ENCODE assay signal across 8 cellular contexts in the genomic region with DNA sequence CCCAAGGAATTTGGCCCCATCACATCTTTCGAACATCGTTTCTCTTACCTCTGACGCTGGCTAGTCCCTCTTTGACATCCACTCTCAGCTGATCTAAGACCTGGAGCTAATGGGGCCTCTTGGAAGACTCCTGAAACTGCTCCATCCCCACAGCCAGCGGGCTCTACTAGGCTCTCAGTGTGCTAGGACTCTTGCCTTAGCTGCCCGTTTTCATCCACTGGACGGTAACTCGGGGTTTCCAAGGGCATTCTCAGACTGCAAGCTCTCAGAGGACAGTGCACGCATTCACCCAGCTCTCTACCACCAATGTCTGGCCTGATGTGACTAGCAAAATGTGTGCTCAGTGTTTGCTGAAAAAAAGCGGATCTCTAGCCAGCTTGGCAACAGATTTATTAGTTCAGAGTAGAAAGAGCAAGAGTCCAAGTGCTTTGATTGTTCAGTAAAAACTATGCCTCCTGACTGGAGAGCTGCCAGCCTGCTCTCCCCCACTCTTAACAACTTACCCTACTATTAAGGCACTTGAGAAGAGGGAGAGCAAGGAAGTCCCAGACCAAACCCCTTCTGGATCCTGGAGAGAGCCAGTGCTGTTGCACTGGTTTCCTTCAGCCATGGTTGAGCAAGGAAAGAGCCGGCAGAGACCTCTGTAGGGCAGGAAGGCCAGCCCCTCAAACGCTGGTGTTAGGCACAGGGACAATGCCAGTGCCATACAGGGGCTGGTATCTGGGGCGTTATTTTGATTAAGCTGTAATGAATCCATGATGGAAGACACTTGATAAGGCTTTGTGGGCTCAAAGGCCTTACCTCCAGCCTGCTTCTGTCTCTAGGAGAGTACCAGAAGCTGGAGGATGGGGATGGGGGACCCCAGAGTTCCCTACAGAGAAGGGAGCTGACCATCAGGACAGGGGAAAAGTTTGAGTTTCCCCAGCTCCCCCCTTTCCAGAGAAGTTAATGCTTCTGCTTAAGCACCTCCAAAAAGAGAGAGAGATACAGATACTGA. TPM values are rescaled to one million over a fixed set of nuclear protein-coding genes. Genes with fewer than 3 reads are reported as not detected.
A peak's percentile ranks its signal among the peaks of the same experiment; 100 is the strongest.
DNase-seq lines count a peak whose midpoint lies in the region; ATAC-seq and TF ChIP-seq lines count a peak whose summit lies in the region.

No MANE protein-coding gene starts in this region.

- H3K27me3 Mint-ChIP-seq in chondrocyte (ENCODE audit: low read depth): no peaks in the 10 kb centered on the region

- peak overlapping the region; percentile 83 for H3K4me3 Mint-ChIP-seq in chondrocyte (ENCODE audit: unreplicated experiment)

- peaks cover 21% of the 10 kb centered on the region for H3K36me3 Mint-ChIP-seq in chondrocyte (ENCODE audit: low read depth)

- H3K27ac Mint-ChIP-seq in chondrocyte (ENCODE audit: unreplicated experiment): peak overlapping the region; percentile 98

- TF ChIP-seq CTCF in GM12875 (IDR thresholded peaks at IDR 0.05; ENCODE audit: borderline replicate concordance, insufficient read depth, low read depth, low read length): no peak
- no peak for TF ChIP-seq CTCF in chondrocyte (IDR thresholded peaks at IDR 0.05)

- no peak for ATAC-seq in GM21526 (IDR thresholded peaks at IDR 0.05; ENCODE audit: low FRiP score, unreplicated experiment)

- H3K4me1 Mint-ChIP-seq in chondrocyte (ENCODE audit: low read depth): peaks cover 26% of the 10 kb centered on the region

- peaks cover 55% of the 10 kb centered on the region for H3K36me3 ChIP-seq in MG63
- H3K36me3 ChIP-seq in mucosa of stomach (ENCODE audit: control insufficient read depth, insufficient read depth, low read length): peaks cover 12% of the 10 kb centered on the region

- DNase-seq in MG63 (no peak), chondrocyte (ENCODE audit: low spot score) (no peak), NCI-H2107 treated with DMSO at 0.1 percent for 48 hours (lab: John Stamatoyannopoulos, UW; ENCODE audit: unreplicated experiment) (no peak), AG08395 (ENCODE audit: low spot score) (no peak)
- no peak for DNase-seq in stimulated activated CD4-positive, alpha-beta T cell treated with anti-CD3 and anti-CD28 coated beads, Interleukin-2, amount 100 ng/mL, for 48 hours

- peaks cover 37% of the 10 kb centered on the region for H3K4me1 ChIP-seq in mucosa of stomach (ENCODE audit: control insufficient read depth, insufficient read depth, low read length)

- H3K9me3 Mint-ChIP-seq in chondrocyte (ENCODE audit: low read depth): no peaks in the 10 kb centered on the region

- H3K9ac ChIP-seq in mucosa of stomach (ENCODE audit: low read length): peak overlapping the region; percentile 65

- H3K4me3 ChIP-seq in GM12875 (ENCODE audit: low read depth, low read length) (peak overlapping the region; percentile 62), MG63 (peak overlapping the region; percentile 53), mucosa of stomach (ENCODE audit: low read length) (peak overlapping the region; percentile 32)

- H3K27me3 ChIP-seq in MG63 (no peaks in the 10 kb centered on the region), mucosa of stomach (ENCODE audit: control insufficient read depth, insufficient read depth, low read length) (no peaks in the 10 kb centered on the region)

- H3K9me3 ChIP-seq in MG63 (no peaks in the 10 kb centered on the region), mucosa of stomach (ENCODE audit: control insufficient read depth, low read length) (no peaks in the 10 kb centered on the region)

RNA-seq across cellular contexts. Expression of gene RELA, which starts 9.2 kb away (rescaled TPM):
- 42.2 and 56.1 TPM in 2 replicates for total RNA-seq in MG63 (2014; rRNA removed; shearing (Covaris generic); ENCODE audit: low replicate concordance)
- 65.3 to 73.6 TPM (median 72.7 TPM) in 3 replicates for total RNA-seq in chondrocyte

RNA-seq across cellular contexts. Expression of gene SIPA1, which starts 15.6 kb away (rescaled TPM):
- total RNA-seq in MG63 (2014; rRNA removed; shearing (Covaris generic); ENCODE audit: low replicate concordance): 28.2 and 33.6 TPM in 2 replicates
- total RNA-seq in chondrocyte: 22.7 to 33.3 TPM (median 27.4 TPM) in 3 replicates

RNA-seq across cellular contexts. Expression of gene PCNX3, which starts 38.0 kb away (rescaled TPM):
- 9.8 and 21.0 TPM in 2 replicates for total RNA-seq in MG63 (2014; rRNA removed; shearing (Covaris generic); ENCODE audit: low replicate concordance)
- 32.6 to 57.7 TPM (median 36.3 TPM) in 3 replicates for total RNA-seq in chondrocyte

RNA-seq across cellular contexts. Expression of gene MAP3K11, which starts 39.5 kb away (rescaled TPM):
- total RNA-seq in MG63 (2014; rRNA removed; shearing (Covaris generic); ENCODE audit: low replicate concordance): 22.2 and 48.8 TPM in 2 replicates
- total RNA-seq in chondrocyte: 30.2 to 34.6 TPM (median 31.6 TPM) in 3 replicates

RNA-seq across cellular contexts. Expression of gene KCNK7, which starts 57.9 kb away (rescaled TPM):
- total RNA-seq in MG63 (2014; rRNA removed; shearing (Covaris generic); ENCODE audit: low replicate concordance): not detected in 2 replicates
- total RNA-seq in chondrocyte: 0.22 to 0.44 TPM in 2 of 3 replicates, not detected in the other
